In the genomic region with DNA sequence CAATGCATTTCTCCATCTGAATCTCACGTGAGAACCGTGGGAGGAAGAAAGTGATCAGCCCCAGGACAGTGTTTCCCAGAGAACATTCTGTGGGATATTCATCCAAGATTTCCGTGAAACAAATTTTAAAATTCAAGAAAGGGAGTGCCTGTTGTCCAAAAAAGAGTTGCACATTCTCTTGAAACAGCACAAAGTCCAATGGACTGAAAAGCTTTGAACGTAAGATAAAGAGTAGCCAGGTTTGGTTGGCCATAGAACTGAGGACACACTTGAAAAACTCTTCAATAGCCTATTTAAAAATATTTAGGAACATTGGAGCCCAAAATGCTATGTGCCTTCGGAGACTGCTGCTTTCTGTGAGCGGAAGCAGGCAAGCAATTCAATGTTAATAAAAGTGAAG, we compare ENCODE assay signal across 37 cellular contexts.
"Had no signal": no experiment of that assay in that cellular context is flagged by ENCODE, and none has a peak within 500 bp of the region (broad histone marks: within the 10 kb centered on the region; RNA-seq: fewer than 3 reads in every experiment).

No MANE protein-coding gene starts in this region.

- H3K4me1 ChIP-seq: body of pancreas, breast epithelium had no signal

- H3K36me3 ChIP-seq: adrenal gland, brain microvascular endothelial cell, breast epithelium had no signal

- H3K4me3 ChIP-seq: adrenal gland, body of pancreas, breast epithelium had no signal

- H3K9me3 Mint-ChIP-seq: activated B cell treated with CpG ODN at 0.5 μM for 24 hours; activated CD4-positive, alpha-beta memory T cell treated with anti-CD3 and anti-CD28 coated beads for 36 hours; activated CD4-positive, alpha-beta T cell treated with anti-CD3 and anti-CD28 coated beads, Interleukin-2, amount 10 ng/mL, durations not matched to agents 24 days and 14 days; activated CD8-positive, alpha-beta T cell treated with anti-CD3 and anti-CD28 coated beads for 36 hours; activated naive CD8-positive, alpha-beta T cell treated with anti-CD3 and anti-CD28 coated beads for 36 hours; activated T-cell treated with anti-CD3 and anti-CD28 coated beads, Interleukin-2, amount 50 U/mL, for 4 hours; activated T-helper 1 cell treated with anti-CD3 and anti-CD28 coated beads, Interleukin-12 subunit alpha, Interleukin-12 subunit beta, Interleukin-2, Interleukin-4 antibody, amounts not matched to agents 30 ng/mL and 10 ng/mL and 1 ng/mL, durations not matched to agents 14 hours and 24 hours and 36 hours; activated T-helper 17 cell treated with anti-CD3 and anti-CD28 coated beads, Interleukin-2, amount 50 U/mL, for 72 hours; T-helper 1 cell treated with Interleukin-12 subunit alpha and Interleukin-12 subunit beta and Interleukin-4 antibody, amounts not matched to agents 30 μg/mL and 1 μg/mL, for 36 hours; T-helper 2 cell treated with Interferon-gamma antibody and Interleukin-4, amounts not matched to agents 5 μg/mL and 100 μg/mL, for 36 hours had no signal

- H3K9me3 ChIP-seq: adrenal gland, body of pancreas, breast epithelium had no signal

- H3K4me3 Mint-ChIP-seq: activated B cell treated with CpG ODN at 0.5 μM for 24 hours; activated CD4-positive, alpha-beta memory T cell treated with anti-CD3 and anti-CD28 coated beads for 36 hours; activated CD4-positive, alpha-beta T cell treated with anti-CD3 and anti-CD28 coated beads, Interleukin-2, amount 10 ng/mL, durations not matched to agents 24 days and 14 days; activated CD8-positive, alpha-beta T cell treated with anti-CD3 and anti-CD28 coated beads for 36 hours; activated naive CD4-positive, alpha-beta T cell treated with anti-CD3 and anti-CD28 coated beads for 36 hours; activated naive CD8-positive, alpha-beta T cell treated with anti-CD3 and anti-CD28 coated beads for 36 hours; activated T-cell treated with anti-CD3 and anti-CD28 coated beads, Interleukin-2, amount 50 U/mL, for 4 hours; activated T-cell treated with anti-CD3 and anti-CD28 coated beads, Interleukin-2, amount 50 U/mL, for 72 hours; activated T-helper 1 cell treated with anti-CD3 and anti-CD28 coated beads, Interleukin-12 subunit alpha, Interleukin-12 subunit beta, Interleukin-2, Interleukin-4 antibody, amounts not matched to agents 30 ng/mL and 10 ng/mL and 1 ng/mL, durations not matched to agents 14 hours and 24 hours and 36 hours; activated T-helper 17 cell treated with anti-CD3 and anti-CD28 coated beads, Interleukin-2, amount 50 U/mL, for 72 hours; T-helper 1 cell treated with Interleukin-12 subunit alpha and Interleukin-12 subunit beta and Interleukin-4 antibody, amounts not matched to agents 30 μg/mL and 1 μg/mL, for 36 hours; T-helper 2 cell treated with Interferon-gamma antibody and Interleukin-4, amounts not matched to agents 5 μg/mL and 100 μg/mL, for 36 hours had no signal

- H3K4me1 Mint-ChIP-seq: activated B cell treated with CpG ODN at 0.5 μM for 24 hours; activated CD4-positive, alpha-beta T cell treated with anti-CD3 and anti-CD28 coated beads, Interleukin-2, amount 10 ng/mL, durations not matched to agents 24 days and 14 days; activated naive CD8-positive, alpha-beta T cell treated with anti-CD3 and anti-CD28 coated beads for 36 hours; activated T-helper 17 cell treated with anti-CD3 and anti-CD28 coated beads, Interleukin-2, amount 50 U/mL, for 72 hours had no signal

- DNase-seq: activated B cell treated with CpG ODN at 0.5 μM for 24 hours; activated CD4-positive, alpha-beta memory T cell treated with anti-CD3 and anti-CD28 coated beads for 36 hours; activated CD4-positive, alpha-beta T cell treated with anti-CD3 and anti-CD28 coated beads for 4 hours; activated CD4-positive, alpha-beta T cell treated with anti-CD3 and anti-CD28 coated beads, Interleukin-2, amount 10 ng/mL, durations not matched to agents 24 days and 14 days; activated CD4-positive, alpha-beta T cell treated with anti-CD3 and anti-CD28 coated beads, Interleukin-2, amount 50 U/mL, for 1 hour; activated CD4-positive, alpha-beta T cell treated with anti-CD3 and anti-CD28 coated beads, Interleukin-2, amount 50 U/mL, for 4 hours; activated CD4-positive, CD25-positive, alpha-beta regulatory T cell treated with anti-CD3 and anti-CD28 coated beads, Interleukin-2, amount 50 U/mL, for 72 hours; activated CD8-positive, alpha-beta memory T cell treated with anti-CD3 and anti-CD28 coated beads, Interleukin-2, amount 50 U/mL, for 4 hours; activated CD8-positive, alpha-beta T cell treated with anti-CD3 and anti-CD28 coated beads for 36 hours; activated effector memory CD4-positive, alpha-beta T cell treated with anti-CD3 and anti-CD28 coated beads, Interleukin-2, amount 50 U/mL, for 16 hours; activated gamma-delta T cell treated with Interleukin-2 at 50 U/mL for 16 hours; activated naive CD4-positive, alpha-beta T cell; activated naive CD4-positive, alpha-beta T cell treated with anti-CD3 and anti-CD28 coated beads for 36 hours; activated naive CD4-positive, alpha-beta T cell treated with anti-CD3 and anti-CD28 coated beads, Interleukin-2, amount 50 U/mL, for 16 hours; activated naive CD8-positive, alpha-beta T cell treated with anti-CD3 and anti-CD28 coated beads for 36 hours; activated T-cell treated with anti-CD3 and anti-CD28 coated beads for 4 hours; activated T-cell treated with anti-CD3 and anti-CD28 coated beads, Interleukin-2, amount 50 U/mL, for 1 hour; activated T-cell treated with anti-CD3 and anti-CD28 coated beads, Interleukin-2, amount 50 U/mL, for 4 hours; activated T-cell treated with anti-CD3 and anti-CD28 coated beads, Interleukin-2, amount 50 U/mL, for 72 hours; adrenal gland; amniotic stem cell; aorta; body of pancreas; brain microvascular endothelial cell; central memory CD4-positive, alpha-beta T cell; T-helper 1 cell; T-helper 2 cell; T-helper 9 cell had no signal

- H3K36me3 Mint-ChIP-seq: activated CD4-positive, alpha-beta memory T cell treated with anti-CD3 and anti-CD28 coated beads for 36 hours; activated naive CD4-positive, alpha-beta T cell treated with anti-CD3 and anti-CD28 coated beads, Interleukin-2, amount 50 U/mL, for 72 hours; activated naive CD8-positive, alpha-beta T cell treated with anti-CD3 and anti-CD28 coated beads for 36 hours had no signal

- FAIRE-seq: astrocyte, TTC549 had no signal

- ATAC-seq: activated CD8-positive, alpha-beta T cell treated with anti-CD3 and anti-CD28 coated beads for 36 hours; activated naive CD4-positive, alpha-beta T cell treated with anti-CD3 and anti-CD28 coated beads, Interleukin-2, amount 50 U/mL, for 72 hours; activated T-cell treated with anti-CD3 and anti-CD28 coated beads, Interleukin-2, amount 50 U/mL, for 4 hours; activated T-cell treated with anti-CD3 and anti-CD28 coated beads, Interleukin-2, amount 50 U/mL, for 72 hours; activated T-helper 17 cell treated with anti-CD3 and anti-CD28 coated beads, Interleukin-2, amount 50 U/mL, for 72 hours; body of pancreas had no signal

- H3K27me3 ChIP-seq: adrenal gland, body of pancreas, brain microvascular endothelial cell, breast epithelium had no signal

- H3K27ac Mint-ChIP-seq: activated B cell treated with CpG ODN at 0.5 μM for 24 hours; activated CD4-positive, alpha-beta memory T cell treated with anti-CD3 and anti-CD28 coated beads for 36 hours; activated CD4-positive, alpha-beta T cell treated with anti-CD3 and anti-CD28 coated beads, Interleukin-2, amount 10 ng/mL, durations not matched to agents 24 days and 14 days; activated CD8-positive, alpha-beta T cell treated with anti-CD3 and anti-CD28 coated beads for 36 hours; activated naive CD4-positive, alpha-beta T cell treated with anti-CD3 and anti-CD28 coated beads for 36 hours; activated naive CD4-positive, alpha-beta T cell treated with anti-CD3 and anti-CD28 coated beads, Interleukin-2, amount 50 U/mL, for 72 hours; activated naive CD8-positive, alpha-beta T cell treated with anti-CD3 and anti-CD28 coated beads for 36 hours; activated T-cell treated with anti-CD3 and anti-CD28 coated beads, Interleukin-2, amount 50 U/mL, for 72 hours; activated T-helper 1 cell treated with anti-CD3 and anti-CD28 coated beads, Interleukin-12 subunit alpha, Interleukin-12 subunit beta, Interleukin-2, Interleukin-4 antibody, amounts not matched to agents 30 ng/mL and 10 ng/mL and 1 ng/mL, durations not matched to agents 14 hours and 24 hours and 36 hours; activated T-helper 17 cell treated with anti-CD3 and anti-CD28 coated beads, Interleukin-2, amount 50 U/mL, for 72 hours; T-helper 1 cell treated with Interleukin-12 subunit alpha and Interleukin-12 subunit beta and Interleukin-4 antibody, amounts not matched to agents 30 μg/mL and 1 μg/mL, for 36 hours; T-helper 2 cell treated with Interferon-gamma antibody and Interleukin-4, amounts not matched to agents 5 μg/mL and 100 μg/mL, for 36 hours had no signal

- H3K27ac ChIP-seq: adrenal gland, body of pancreas, brain microvascular endothelial cell, breast epithelium, VCaP had no signal
